In genomic region chr17:21214777-21215541, GRCh38 we compare ENCODE assay signal across 8 cellular contexts. TPM values are rescaled to one million over a fixed set of nuclear protein-coding genes. Genes with fewer than 3 reads are reported as not detected.
A peak's percentile ranks its signal among the peaks of the same experiment; 100 is the strongest.
DNase-seq lines count a peak whose midpoint lies in the region; ATAC-seq and TF ChIP-seq lines count a peak whose summit lies in the region.

No MANE protein-coding gene starts in this region.

- H3K36me3 Mint-ChIP-seq in mesothelial cell of epicardium: no peaks in the 10 kb centered on the region

- DNase-seq in ELF-1 (ENCODE audit: low read depth, low spot score) (peak; percentile 68), MV-4-11 (lab: John Stamatoyannopoulos, UW) (peak; percentile 35), mesothelial cell of epicardium (ENCODE audit: low spot score in 2 of 2, unreplicated experiment in 2 of 2) (peak in 1 of 2 experiments; percentile 50), NCI-H187 treated with DMSO at 0.1 percent for 48 hours (lab: John Stamatoyannopoulos, UW) (no peak), NCI-H446 (lab: John Stamatoyannopoulos, UW) (no peak)
- no peak for DNase-seq in activated CD4-positive, CD25-positive, alpha-beta regulatory T cell (lab: John Stamatoyannopoulos, UW)

- H3K4me3 Mint-ChIP-seq in mesothelial cell of epicardium: peak overlapping the region; percentile 92

- peak; percentile 9 for ATAC-seq in GM21786 (IDR thresholded peaks at IDR 0.05; ENCODE audit: unreplicated experiment)

- H3K9me3 ChIP-seq in duodenal mucosa (ENCODE audit: control insufficient read depth in 1 of 2, low read length in 2 of 2): no peaks in the 10 kb centered on the region

- no peaks in the 10 kb centered on the region for H3K27me3 Mint-ChIP-seq in mesothelial cell of epicardium (ENCODE audit: low read depth)

- H3K27me3 ChIP-seq in duodenal mucosa (ENCODE audit: control insufficient read depth in 1 of 2, insufficient read depth in 2 of 2, low read length in 2 of 2): no peaks in the 10 kb centered on the region

- H3K9me3 Mint-ChIP-seq in mesothelial cell of epicardium: no peaks in the 10 kb centered on the region

- H3K4me3 ChIP-seq in duodenal mucosa (ENCODE audit: low read depth in 1 of 2, low read length in 2 of 2): peak overlapping the region; percentile 89 to 93

- peaks cover 0 to 11% of the 10 kb centered on the region in 2 donors for H3K36me3 ChIP-seq in duodenal mucosa (ENCODE audit: control insufficient read depth in 1 of 2, insufficient read depth in 2 of 2, low read length in 2 of 2)

- no peak for TF ChIP-seq CTCF in mesothelial cell of epicardium (IDR thresholded peaks at IDR 0.05; ENCODE audit: unreplicated experiment)

- H3K4me1 ChIP-seq in duodenal mucosa (ENCODE audit: control insufficient read depth in 1 of 2, insufficient read depth in 2 of 2, low read length in 2 of 2): peaks cover 40 to 42% of the 10 kb centered on the region in 2 donors

- peak overlapping the region; percentile 90 to 94 for H3K9ac ChIP-seq in duodenal mucosa (ENCODE audit: low read depth in 1 of 2, low read length in 2 of 2)

- H3K27ac Mint-ChIP-seq in mesothelial cell of epicardium: peak overlapping the region; percentile 88

- peaks cover 35% of the 10 kb centered on the region for H3K4me1 Mint-ChIP-seq in mesothelial cell of epicardium

- peak overlapping the region; percentile 65 for H3K27ac ChIP-seq in duodenal mucosa (ENCODE audit: low read depth, low read length)

RNA-seq across cellular contexts. Expression of gene TMEM11, which starts 1.0 kb away (rescaled TPM):
- 19.4 to 21.9 TPM (median 20.6 TPM) in 3 replicates for total RNA-seq in mesothelial cell of epicardium

RNA-seq across cellular contexts. Expression of gene NATD1, which starts 38.3 kb away (rescaled TPM):
- 12.3 to 12.7 TPM (median 12.7 TPM) in 3 replicates for total RNA-seq in mesothelial cell of epicardium

Comparison
In these comparisons a context has a peak if more than half of its experiments do, and no peak if none do; other contexts are left out.
1. DNase-seq: peak in ELF-1 (single experiment) and MV-4-11 (single experiment); none in activated CD4-positive, CD25-positive, alpha-beta regulatory T cell (0 of 4), NCI-H187 treated with DMSO at 0.1 percent for 48 hours (single experiment) and NCI-H446 (0 of 2).